ENCODE assay signal across 8 cellular contexts in genomic region chr6:144007455-144007778, GRCh38. TPM values are rescaled to one million over a fixed set of nuclear protein-coding genes. Genes with fewer than 3 reads are reported as not detected.
DNase-seq lines count a peak whose midpoint lies in the region; ATAC-seq, FAIRE-seq and TF ChIP-seq lines count a peak whose summit lies in the region.

No MANE protein-coding gene starts in this region.

- no peaks in the 10 kb centered on the region for H3K4me1 ChIP-seq in SK-N-SH (ENCODE audit: control insufficient read depth in 1 of 2, insufficient read depth in 2 of 2, low read depth in 1 of 2, low read length in 1 of 2)
- no peaks in the 10 kb centered on the region for H3K4me1 ChIP-seq in keratinocyte (ENCODE audit: control insufficient read depth, extremely low read depth, insufficient read depth, low read length)

- H3K36me3 ChIP-seq in SK-N-SH (replicated peaks in 1 of 2; ENCODE audit: control insufficient read depth in 1 of 2, insufficient read depth in 2 of 2, low read length in 1 of 2): no peaks in the 10 kb centered on the region
- H3K36me3 ChIP-seq in keratinocyte (ENCODE audit: control insufficient read depth in 2 of 2, extremely low read depth in 1 of 2, insufficient read depth in 2 of 2, low read length in 2 of 2): no peaks in the 10 kb centered on the region

- CTCF ChIA-PET in SK-N-SH (lab: Yijun Ruan, JAX): interaction anchor here (2.7 kb wide), 1 partner anchor 432 kb away, joined by 16 read pairs; no protein-coding TSS in a partner anchor

- H3K27me3 ChIP-seq in SK-N-SH (ENCODE audit: insufficient read depth): no peaks in the 10 kb centered on the region
- H3K27me3 ChIP-seq in keratinocyte (ENCODE audit: control insufficient read depth, extremely low read depth, insufficient read depth, low read length): no peaks in the 10 kb centered on the region

- DNase-seq in SK-N-SH (no peak), keratinocyte (ENCODE audit: low read depth, low spot score) (no peak), HuH-7.5 (ENCODE audit: low spot score) (no peak), omental fat pad (ENCODE audit: low spot score) (no peak)
- no peak for DNase-seq in activated naive CD8-positive, alpha-beta T cell treated with anti-CD3 and anti-CD28 coated beads, Interleukin-2, amount 50 U/mL, for 24 hours
- no peak for DNase-seq in stimulated activated naive B cell treated with anti-CD40 and anti-IgM and Interleukin-4, amounts not matched to agents 10 μg/mL and 1 μg/mL and 100 μg/mL, for 72 hours

- H3K4me2 ChIP-seq in SK-N-SH: peak overlapping the region; percentile 51; the same call in 1 of the 2 replicates
- peak overlapping the region; percentile 69 for H3K4me2 ChIP-seq in keratinocyte (ENCODE audit: control insufficient read depth, extremely low read depth, insufficient read depth, low read depth, low read length)

- peaks cover 17% of the 10 kb centered on the region; the same call in 1 of the 2 replicates for H3K79me2 ChIP-seq in SK-N-SH (ENCODE audit: insufficient read depth)
- H3K79me2 ChIP-seq in keratinocyte (ENCODE audit: control insufficient read depth, insufficient read depth, low read length): no peaks in the 10 kb centered on the region

- peaks cover 4% of the 10 kb centered on the region for H3F3A ChIP-seq in SK-N-SH (replicated peaks; ENCODE audit: insufficient read depth)

- WGBS in SK-N-SH (ENCODE audit: low lambda C conversion rate): 42% methylated on average over 6 of the region's 6 CpGs

- H3K4me3 ChIP-seq in SK-N-SH (ENCODE audit: low read depth in 2 of 2, low read length in 1 of 2): peak overlapping the region; percentile 17 to 55; a peak in 3 of 4 replicates
- peak overlapping the region; percentile 47 to 72 (median 67) for H3K4me3 ChIP-seq in keratinocyte (ENCODE audit: control insufficient read depth in 2 of 3, extremely low read depth in 1 of 3, insufficient read depth in 2 of 3, low read depth in 1 of 3, low read length in 3 of 3)

- H3K9me1 ChIP-seq in keratinocyte (ENCODE audit: control insufficient read depth, extremely low read depth, insufficient read depth, low read length): no peaks in the 10 kb centered on the region

- ATAC-seq in SK-N-SH treated with all-trans-retinoic acid at 6 μM for 48 hours: no peak
- ATAC-seq in activated naive CD8-positive, alpha-beta T cell treated with anti-CD3 and anti-CD28 coated beads, Interleukin-2, amount 50 U/mL, for 24 hours: peak; percentile 18
- ATAC-seq in stimulated activated naive B cell treated with anti-CD40 and anti-IgM and Interleukin-4, amounts not matched to agents 10 μg/mL and 1 μg/mL and 100 μg/mL, for 72 hours (replicated peaks): no peak
- no peak for ATAC-seq in GM18505 (IDR thresholded peaks at IDR 0.05; ENCODE audit: unreplicated experiment)
- ATAC-seq in omental fat pad (ENCODE audit: low FRiP score): no peak

- H3K9ac ChIP-seq in SK-N-SH (peak overlapping the region; percentile 63; the same call in 1 of the 2 replicates), keratinocyte (ENCODE audit: control insufficient read depth, extremely low read depth, insufficient read depth, low read length) (peak overlapping the region; percentile 78)

- peak overlapping the region; percentile 68 for H2AFZ ChIP-seq in SK-N-SH (ENCODE audit: low read depth)
- peak overlapping the region; percentile 68 for H2AFZ ChIP-seq in keratinocyte (ENCODE audit: control insufficient read depth, low read length)

- H3K27ac Mint-ChIP-seq in activated naive CD8-positive, alpha-beta T cell treated with anti-CD3 and anti-CD28 coated beads, Interleukin-2, amount 50 U/mL, for 24 hours: peak overlapping the region; percentile 52
- H3K27ac Mint-ChIP-seq in stimulated activated naive B cell treated with anti-CD40 and anti-IgM and Interleukin-4, amounts not matched to agents 10 μg/mL and 1 μg/mL and 100 μg/mL, for 72 hours: no peak overlapping the region

- H3K9me2 ChIP-seq in SK-N-SH: no peaks in the 10 kb centered on the region

- FAIRE-seq in keratinocyte (lab: Jason Lieb, UNC): no peak

- no peaks in the 10 kb centered on the region for H3K36me3 Mint-ChIP-seq in activated naive CD8-positive, alpha-beta T cell treated with anti-CD3 and anti-CD28 coated beads, Interleukin-2, amount 50 U/mL, for 24 hours (ENCODE audit: low read depth)
- peaks cover 9 to 25% of the 10 kb centered on the region in 2 donors for H3K36me3 Mint-ChIP-seq in stimulated activated naive B cell treated with anti-CD40 and anti-IgM and Interleukin-4, amounts not matched to agents 10 μg/mL and 1 μg/mL and 100 μg/mL, for 72 hours

- dilution Hi-C loops in keratinocyte (cut with MboI; ENCODE audit: extremely low pct_ligation_motif_present, low sequenced_read_pairs): no loop called here

- TF ChIP-seq EP300 in SK-N-SH (IDR thresholded peaks at IDR 0.05; ENCODE audit: borderline replicate concordance in 1 of 2, low read depth in 1 of 2, low read length in 1 of 2): no peak

- peaks cover 15% of the 10 kb centered on the region for H3K27me3 Mint-ChIP-seq in activated naive CD8-positive, alpha-beta T cell treated with anti-CD3 and anti-CD28 coated beads, Interleukin-2, amount 50 U/mL, for 24 hours
- H3K27me3 Mint-ChIP-seq in stimulated activated naive B cell treated with anti-CD40 and anti-IgM and Interleukin-4, amounts not matched to agents 10 μg/mL and 1 μg/mL and 100 μg/mL, for 72 hours: peaks cover 0 to 10% of the 10 kb centered on the region in 2 donors

- H3K9me3 ChIP-seq in SK-N-SH: no peaks in the 10 kb centered on the region
- no peaks in the 10 kb centered on the region for H3K9me3 ChIP-seq in keratinocyte (ENCODE audit: control insufficient read depth, low read depth, low read length)

- TF ChIP-seq CTCF in SK-N-SH (IDR thresholded peaks at IDR 0.05) (no peak), keratinocyte (optimal IDR thresholded peaks at IDR 0.05 in 1 of 3, IDR thresholded peaks at IDR 0.05 in 1 of 3, conservative IDR thresholded peaks at IDR 0.05 in 1 of 3; ENCODE audit: extremely low read depth in 1 of 3, insufficient read depth in 2 of 3, low read length in 3 of 3) (no peak), omental fat pad (IDR thresholded peaks at IDR 0.05) (no peak)

- POLR2A ChIA-PET in SK-N-SH (lab: Yijun Ruan, JAX): interaction anchor here (1.2 kb wide), 1 partner anchor 164 kb away, joined by 3 read pairs; the partner anchor contains the start of gene LTV1

- H3K4me1 Mint-ChIP-seq in activated naive CD8-positive, alpha-beta T cell treated with anti-CD3 and anti-CD28 coated beads, Interleukin-2, amount 50 U/mL, for 24 hours: peaks cover 17% of the 10 kb centered on the region
- peaks cover 0 to 14% of the 10 kb centered on the region in 2 donors for H3K4me1 Mint-ChIP-seq in stimulated activated naive B cell treated with anti-CD40 and anti-IgM and Interleukin-4, amounts not matched to agents 10 μg/mL and 1 μg/mL and 100 μg/mL, for 72 hours

- no peaks in the 10 kb centered on the region for H3K9me3 Mint-ChIP-seq in activated naive CD8-positive, alpha-beta T cell treated with anti-CD3 and anti-CD28 coated beads, Interleukin-2, amount 50 U/mL, for 24 hours
- H3K9me3 Mint-ChIP-seq in stimulated activated naive B cell treated with anti-CD40 and anti-IgM and Interleukin-4, amounts not matched to agents 10 μg/mL and 1 μg/mL and 100 μg/mL, for 72 hours: peaks cover 0 to 1% of the 10 kb centered on the region in 2 donors

- peak overlapping the region; percentile 71 for H3K4me3 Mint-ChIP-seq in activated naive CD8-positive, alpha-beta T cell treated with anti-CD3 and anti-CD28 coated beads, Interleukin-2, amount 50 U/mL, for 24 hours
- H3K4me3 Mint-ChIP-seq in stimulated activated naive B cell treated with anti-CD40 and anti-IgM and Interleukin-4, amounts not matched to agents 10 μg/mL and 1 μg/mL and 100 μg/mL, for 72 hours: peak overlapping the region; percentile 65 to 84

- no peak for TF ChIP-seq POLR2A in GM18505 (IDR thresholded peaks at IDR 0.05; ENCODE audit: borderline replicate concordance, extremely low read depth, insufficient read depth, insufficient read length)

- TF ChIP-seq RAD21 in SK-N-SH (IDR thresholded peaks at IDR 0.05; ENCODE audit: low read length): no peak

- no peaks in the 10 kb centered on the region for H4K20me1 ChIP-seq in SK-N-SH (ENCODE audit: insufficient read depth)
- H4K20me1 ChIP-seq in keratinocyte (ENCODE audit: control insufficient read depth, extremely low read depth, insufficient read depth, low read length): no peaks in the 10 kb centered on the region

- H3K27ac ChIP-seq in SK-N-SH (ENCODE audit: low read depth in 2 of 2, low read length in 1 of 2): peak overlapping the region in 1 of 2 experiments; percentile 49; a peak in 2 of 4 replicates
- peak overlapping the region; percentile 75 for H3K27ac ChIP-seq in keratinocyte (ENCODE audit: control insufficient read depth, insufficient read depth, low read length)

TF ChIP-seq in SK-N-SH, 30 proteins besides CTCF, POLR2A, EP300 and RAD21 (continues in another document):
- TF ChIP-seq EZH2phosphoT487 (IDR thresholded peaks at IDR 0.05; ENCODE audit: borderline replicate concordance, low read depth) (no peak), MAX (IDR thresholded peaks at IDR 0.05; ENCODE audit: low read depth) (no peak), TEAD4 (IDR thresholded peaks at IDR 0.05; ENCODE audit: borderline replicate concordance, insufficient read depth) (no peak), ELF1 (IDR thresholded peaks at IDR 0.05) (no peak)

TF ChIP-seq in SK-N-SH treated with all-trans-retinoic acid at 6 μM for 48 hours, 23 proteins besides CTCF, POLR2A, EP300 and RAD21 (continues in another document):
- TF ChIP-seq PPARA (CRISPR knock-in tag; IDR thresholded peaks at IDR 0.05; ENCODE audit: borderline replicate concordance): no peak
- TF ChIP-seq TCF4 (CRISPR knock-in tag; IDR thresholded peaks at IDR 0.05; ENCODE audit: borderline replicate concordance): no peak

RNA-seq across cellular contexts. Expression of gene PLAGL1, which starts 0.6 kb away (rescaled TPM):
- polyA plus RNA-seq in SK-N-SH (2012; rRNA removed) (22.6 and 25.8 TPM in 2 replicates), keratinocyte (5.9 to 10.5 TPM (median 8.9 TPM) in 3 replicates)
- polyA plus RNA-seq in SK-N-SH (2012; cell fraction: cytosol; rRNA removed): 11.3 and 14.0 TPM in 2 replicates
- 118 and 136 TPM in 2 replicates for polyA plus RNA-seq in SK-N-SH (2012; cell fraction: nucleus; rRNA removed)
- 5.9 TPM for polyA plus RNA-seq in keratinocyte (2011; ENCODE audit: low read depth)
- polyA plus RNA-seq in keratinocyte (2011; cell fraction: cytosol; rRNA removed): 7.2 and 9.3 TPM in 2 replicates
- 28.8 and 36.5 TPM in 2 replicates for polyA plus RNA-seq in keratinocyte (2011; cell fraction: nucleus; rRNA removed)
- polyA plus RNA-seq in keratinocyte (2012; ENCODE audit: low replicate concordance): 5.9 and 7.5 TPM in 2 replicates
- 3.7 to 11.5 TPM (median 10.7 TPM) in 3 replicates for polyA minus RNA-seq in keratinocyte
- 5.2 TPM for polyA minus RNA-seq in keratinocyte (2011; cell fraction: cytosol; rRNA and poly(A)+ RNA removed)
- polyA minus RNA-seq in keratinocyte (2011; cell fraction: nucleus; rRNA and poly(A)+ RNA removed): 9.0 and 17.1 TPM in 2 replicates
- total RNA-seq in omental fat pad: 10 to 100 TPM; 22.3 to 33.6 (median 26.0) TPM
